ENCODE assay signal across 1 cellular context in genomic region chr20:32251470-32251869, GRCh38.
TF ChIP-seq lines count a peak whose summit lies in the region.

No MANE protein-coding gene starts in this region.

TF ChIP-seq in HepG2, 621 proteins besides CTCF, POLR2A, EP300 and RAD21:
- TF ChIP-seq ZNF768 (CRISPR knock-in tag; IDR thresholded peaks at IDR 0.05), result no peak
- peak; percentile 22 for TF ChIP-seq XRCC5 (optimal IDR thresholded peaks at IDR 0.05; ENCODE audit: low read length)
- peak; percentile 40; the same call in 1 of the 2 replicates for TF ChIP-seq ZNF331 (CRISPR knock-in tag; IDR thresholded peaks at IDR 0.05)
- TF ChIP-seq KLF15 (CRISPR knock-in tag; IDR thresholded peaks at IDR 0.05; ENCODE audit: borderline replicate concordance), result no peak
- 0 out of 2 replicates have a peak, but pooled peaks have one; percentile 20 for TF ChIP-seq STAG1 (CRISPR knock-in tag; IDR thresholded peaks at IDR 0.05)
- 0 out of 2 replicates have a peak, but pooled peaks have one; percentile 18 for TF ChIP-seq ZMYM3 (CRISPR knock-in tag; IDR thresholded peaks at IDR 0.05)
- TF ChIP-seq CHD4 (IDR thresholded peaks at IDR 0.05; ENCODE audit: borderline replicate concordance, low read length), result no peak
- TF ChIP-seq NR2F6 (IDR thresholded peaks at IDR 0.05), result peak; percentile 13; the same call in 1 of the 2 replicates
- TF ChIP-seq NR2F6 (CRISPR knock-in tag; IDR thresholded peaks at IDR 0.05), result no peak
